Comparison of ENCODE assay signal across 8 cellular contexts in the genomic region with DNA sequence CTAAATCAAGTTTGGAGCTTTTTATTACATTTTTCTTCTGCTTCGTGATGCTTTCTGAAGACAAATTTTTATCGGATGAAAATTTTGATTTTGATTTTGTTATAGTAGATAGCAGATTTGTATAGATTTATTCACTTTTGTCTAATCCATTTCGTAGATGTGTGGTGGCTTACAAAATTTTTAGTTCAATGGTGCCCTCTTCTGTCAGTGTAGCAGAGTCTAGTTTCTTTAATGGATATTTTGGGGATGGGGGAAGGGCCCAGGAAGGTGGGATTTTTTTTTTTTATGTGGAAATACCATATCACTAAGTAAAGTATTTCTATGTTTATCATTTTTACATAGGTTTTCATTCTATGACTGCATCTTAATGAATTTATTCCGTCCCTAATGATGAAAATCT.
DNase-seq lines count a peak whose midpoint lies in the region; ATAC-seq, FAIRE-seq and TF ChIP-seq lines count a peak whose summit lies in the region.

No MANE protein-coding gene starts in this region.

- no peak overlapping the region for H3K4me2 ChIP-seq in keratinocyte (ENCODE audit: control insufficient read depth, extremely low read depth, insufficient read depth, low read depth, low read length)

- dilution Hi-C loops in keratinocyte (cut with MboI; ENCODE audit: extremely low pct_ligation_motif_present, low sequenced_read_pairs) = no loop called here

- no peak for ATAC-seq in GM18909 (IDR thresholded peaks at IDR 0.05; ENCODE audit: poor library complexity, unreplicated experiment)

- H3K36me3 ChIP-seq in BE2C = no peaks in the 10 kb centered on the region
- no peaks in the 10 kb centered on the region for H3K36me3 ChIP-seq in keratinocyte (ENCODE audit: control insufficient read depth in 2 of 2, extremely low read depth in 1 of 2, insufficient read depth in 2 of 2, low read length in 2 of 2)
- no peaks in the 10 kb centered on the region for H3K36me3 ChIP-seq in MG63

- TF ChIP-seq CTCF in BE2C (IDR thresholded peaks at IDR 0.05; ENCODE audit: low read depth, low read length) (peak; percentile 18; the same call in 1 of the 2 replicates), VCaP (conservative IDR thresholded peaks at IDR 0.05) (peak; percentile 73), keratinocyte (optimal IDR thresholded peaks at IDR 0.05 in 1 of 3, IDR thresholded peaks at IDR 0.05 in 1 of 3, conservative IDR thresholded peaks at IDR 0.05 in 1 of 3; ENCODE audit: extremely low read depth in 1 of 3, insufficient read depth in 2 of 3, low read length in 3 of 3) (peak in 2 of 3 experiments; percentile 13 to 22)

- no peak overlapping the region for H3K9ac ChIP-seq in keratinocyte (ENCODE audit: control insufficient read depth, extremely low read depth, insufficient read depth, low read length)

- DNase-seq in BE2C = no peak
- peak; percentile 41 to 51 for DNase-seq in Kasumi-1 (lab: John Stamatoyannopoulos, UW)
- no peak for DNase-seq in keratinocyte (ENCODE audit: low read depth, low spot score)
- no peak for DNase-seq in GM19238 (ENCODE audit: insufficient read length, low spot score)
- no peak for DNase-seq in MG63
- no peak for DNase-seq in activated CD8-positive, alpha-beta memory T cell treated with anti-CD3 and anti-CD28 coated beads for 24 hours

- FAIRE-seq in keratinocyte (lab: Jason Lieb, UNC) = no peak

- H3K9me1 ChIP-seq in keratinocyte (ENCODE audit: control insufficient read depth, extremely low read depth, insufficient read depth, low read length) = no peaks in the 10 kb centered on the region

- H3K27me3 ChIP-seq in BE2C (no peaks in the 10 kb centered on the region), keratinocyte (ENCODE audit: control insufficient read depth, extremely low read depth, insufficient read depth, low read length) (no peaks in the 10 kb centered on the region), MG63 (no peaks in the 10 kb centered on the region)

- no peaks in the 10 kb centered on the region for H3K79me2 ChIP-seq in keratinocyte (ENCODE audit: control insufficient read depth, insufficient read depth, low read length)

- no peaks in the 10 kb centered on the region for H3K4me1 ChIP-seq in BE2C
- no peaks in the 10 kb centered on the region for H3K4me1 ChIP-seq in keratinocyte (ENCODE audit: control insufficient read depth, extremely low read depth, insufficient read depth, low read length)

- no peak overlapping the region for H2AFZ ChIP-seq in keratinocyte (ENCODE audit: control insufficient read depth, low read length)

- H3K9me3 ChIP-seq in BE2C (no peaks in the 10 kb centered on the region), keratinocyte (ENCODE audit: control insufficient read depth, low read depth, low read length) (no peaks in the 10 kb centered on the region), MG63 (no peaks in the 10 kb centered on the region)

- H3K4me3 ChIP-seq in BE2C (ENCODE audit: low read depth, low read length) (no peak overlapping the region), keratinocyte (ENCODE audit: control insufficient read depth in 2 of 3, extremely low read depth in 1 of 3, insufficient read depth in 2 of 3, low read depth in 1 of 3, low read length in 3 of 3) (no peak overlapping the region), MG63 (no peak overlapping the region)

- no peak overlapping the region for H3K27ac ChIP-seq in VCaP
- H3K27ac ChIP-seq in keratinocyte (ENCODE audit: control insufficient read depth, insufficient read depth, low read length) = no peak overlapping the region

- no peaks in the 10 kb centered on the region for H4K20me1 ChIP-seq in keratinocyte (ENCODE audit: control insufficient read depth, extremely low read depth, insufficient read depth, low read length)

Comparison
In these comparisons a context has a peak if more than half of its experiments do, and no peak if none do; other contexts are left out.
1. DNase-seq: peak in Kasumi-1 (2 of 2); none in BE2C (single experiment), keratinocyte (single experiment), GM19238 (single experiment), MG63 (single experiment) and activated CD8-positive, alpha-beta memory T cell treated with anti-CD3 and anti-CD28 coated beads for 24 hours (single experiment).
2. CTCF ChIP-seq: peak in every context shown above with its lines; median percentile 73 in VCaP; 18 in BE2C; 18 in keratinocyte.